In the genomic region with DNA sequence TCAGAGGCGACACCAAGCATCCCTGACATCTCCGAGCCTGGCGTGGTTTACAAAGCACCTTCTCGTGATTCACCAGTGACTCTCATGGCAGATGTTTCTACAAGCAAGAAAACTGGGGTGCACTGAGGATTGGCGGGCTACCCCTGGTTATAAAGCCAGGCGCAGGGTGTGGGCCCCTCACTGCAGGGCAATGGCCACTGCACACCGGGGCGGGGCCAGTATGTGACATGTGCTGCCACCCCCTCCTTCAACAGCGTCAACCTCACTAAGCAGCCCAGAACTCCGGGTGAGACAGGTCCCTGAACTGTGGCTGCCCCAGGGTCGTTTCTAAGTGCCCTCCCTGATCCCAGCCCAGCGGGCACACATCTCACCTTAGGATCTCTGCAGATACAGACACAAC, we compare ENCODE assay signal across 24 cellular contexts.
"Had no signal": no experiment of that assay in that cellular context is flagged by ENCODE, and none has a peak within 500 bp of the region (broad histone marks: within the 10 kb centered on the region; RNA-seq: fewer than 3 reads in every experiment).

No MANE protein-coding gene starts in this region.

- H3K4me1 ChIP-seq: parathyroid adenoma, psoas muscle, uterus had no signal

- H3K27ac Mint-ChIP-seq: memory B cell; mesothelial cell of epicardium; natural killer cell; stimulated activated naive CD8-positive, alpha-beta T cell treated with anti-CD3 and anti-CD28 coated beads, Interleukin-15, amount 100 ng/mL, for 72 hours had no signal

- H3K4me3 ChIP-seq: coronary artery, heart right ventricle, left lung, lower lobe of right lung, psoas muscle, uterus had no signal

- H3K9me3 ChIP-seq: heart right ventricle, left lung, lower lobe of right lung, psoas muscle, uterus had no signal

- H3K27me3 Mint-ChIP-seq: memory B cell; stimulated activated naive B cell treated with anti-CD40 and anti-IgM and Interleukin-4, amounts not matched to agents 10 μg/mL and 1 μg/mL and 100 μg/mL, for 72 hours; stimulated activated naive CD8-positive, alpha-beta T cell treated with anti-CD3 and anti-CD28 coated beads, Interleukin-15, amount 100 ng/mL, for 72 hours had no signal

- H3K4me1 Mint-ChIP-seq: natural killer cell, neural crest cell had no signal

- H3K9ac ChIP-seq: parathyroid adenoma had no signal

- ATAC-seq: heart right ventricle; left lung; lower lobe of right lung; natural killer cell; sciatic nerve; stimulated activated naive B cell treated with anti-CD40 and anti-IgM and Interleukin-4, amounts not matched to agents 10 μg/mL and 1 μg/mL and 100 μg/mL, for 72 hours; stimulated activated naive CD8-positive, alpha-beta T cell treated with anti-CD3 and anti-CD28 coated beads, Interleukin-15, amount 100 ng/mL, for 72 hours had no signal

- H3K4me3 Mint-ChIP-seq: memory B cell; mesothelial cell of epicardium; natural killer cell; neural crest cell; stimulated activated naive B cell treated with anti-CD40 and anti-IgM and Interleukin-4, amounts not matched to agents 10 μg/mL and 1 μg/mL and 100 μg/mL, for 72 hours; stimulated activated naive CD8-positive, alpha-beta T cell treated with anti-CD3 and anti-CD28 coated beads, Interleukin-15, amount 100 ng/mL, for 72 hours had no signal

- FAIRE-seq: frontal cortex, islet of Langerhans had no signal

- H3K9me3 Mint-ChIP-seq: memory B cell; mesothelial cell of epicardium; natural killer cell; neural crest cell; stimulated activated naive B cell treated with anti-CD40 and anti-IgM and Interleukin-4, amounts not matched to agents 10 μg/mL and 1 μg/mL and 100 μg/mL, for 72 hours; stimulated activated naive CD8-positive, alpha-beta T cell treated with anti-CD3 and anti-CD28 coated beads, Interleukin-15, amount 100 ng/mL, for 72 hours had no signal

- DNase-seq: effector CD8-positive, alpha-beta T cell; heart right ventricle; hypothalamus; left lung; lower lobe of right lung; natural killer cell; occipital lobe; psoas muscle; retina; stimulated activated CD4-positive, alpha-beta T cell treated with anti-CD3 and anti-CD28 coated beads, Interleukin-2, amount 100 ng/mL, for 24 hours; stimulated activated CD4-positive, alpha-beta T cell treated with anti-CD3 and anti-CD28 coated beads, Interleukin-4, amount 100 ng/mL, for 4 hours; stimulated activated naive B cell treated with anti-CD40 and anti-IgM and Interleukin-4, amounts not matched to agents 10 μg/mL and 1 μg/mL and 100 μg/mL, for 72 hours; stimulated activated naive CD8-positive, alpha-beta T cell treated with anti-CD3 and anti-CD28 coated beads, Interleukin-15, amount 100 ng/mL, for 72 hours; substantia nigra; trophoblast cell; uterus had no signal

- H2AFZ ChIP-seq: parathyroid adenoma had no signal

- H3K36me3 ChIP-seq: uterus had no signal

- H3K27ac ChIP-seq: coronary artery, heart right ventricle, left lung, lower lobe of right lung, parathyroid adenoma, psoas muscle, uterus had no signal

- H3K36me3 Mint-ChIP-seq: natural killer cell had no signal

- H3K79me2 ChIP-seq: parathyroid adenoma had no signal

- H3K27me3 ChIP-seq: left lung, uterus had no signal
